8 cellular contexts compared by ENCODE assay signal in genomic region chr7:37352974-37353948, GRCh38.
DNase-seq lines count a peak whose midpoint lies in the region; ATAC-seq and TF ChIP-seq lines count a peak whose summit lies in the region.

No MANE protein-coding gene starts in this region.

- peak overlapping the region; percentile 92 for H3K4me3 Mint-ChIP-seq in effector memory CD8-positive, alpha-beta T cell
- no peak overlapping the region for H3K4me3 Mint-ChIP-seq in HFFc6

- ATAC-seq in GM21619 (IDR thresholded peaks at IDR 0.05; ENCODE audit: unreplicated experiment), result peak; percentile 52
- ATAC-seq in effector memory CD8-positive, alpha-beta T cell (replicated peaks), result peak; percentile 84

- peaks cover 7% of the 10 kb centered on the region for H3K36me3 Mint-ChIP-seq in effector memory CD8-positive, alpha-beta T cell (ENCODE audit: insufficient read depth)
- peaks cover 5% of the 10 kb centered on the region; the same call in 1 of the 2 replicates for H3K36me3 Mint-ChIP-seq in HFFc6 (ENCODE audit: low read depth)

- TF ChIP-seq CTCF in GM12874 (IDR thresholded peaks at IDR 0.05; ENCODE audit: insufficient read depth, low read depth, low read length) (peak; percentile 88), HFFc6 (IDR thresholded peaks at IDR 0.05) (no peak)

- peak overlapping the region; percentile 92 to 95 for H3K27ac Mint-ChIP-seq in effector memory CD8-positive, alpha-beta T cell
- H3K27ac Mint-ChIP-seq in HFFc6, result no peak overlapping the region

- in situ Hi-C loops in KBM-7 (cut with MboI; ENCODE audit: low pct_unique_long_range_greater_than_20kb, low sequenced_read_pairs), result no loop called here

- H3K9me3 Mint-ChIP-seq in effector memory CD8-positive, alpha-beta T cell, result no peaks in the 10 kb centered on the region
- peaks cover 59% of the 10 kb centered on the region for H3K9me3 Mint-ChIP-seq in HFFc6

- peaks cover 42 to 52% of the 10 kb centered on the region in 2 donors for H3K4me1 Mint-ChIP-seq in effector memory CD8-positive, alpha-beta T cell (ENCODE audit: low read depth in 2 of 2)
- H3K4me1 Mint-ChIP-seq in HFFc6 (ENCODE audit: low read depth), result no peaks in the 10 kb centered on the region

- DNase-seq in KBM-7 (peak; percentile 87), HFFc6 (no peak), MV-4-11 (lab: John Stamatoyannopoulos, UW) (no peak)
- DNase-seq in activated CD4-positive, CD25-positive, alpha-beta regulatory T cell treated with anti-CD3 and anti-CD28 coated beads, Interleukin-2, amount 50 U/mL, for 72 hours, result peak; percentile 58
- DNase-seq in effector memory CD8-positive, alpha-beta T cell, result peak; percentile 55 to 67 (median 57)
- peak; percentile 58 for DNase-seq in stimulated activated CD4-positive, alpha-beta T cell treated with anti-CD3 and anti-CD28 coated beads, Interleukin-12 subunit alpha, Interleukin-12 subunit beta, amount 100 ng/mL, for 4 hours

- no peaks in the 10 kb centered on the region for H3K27me3 Mint-ChIP-seq in effector memory CD8-positive, alpha-beta T cell
- H3K27me3 Mint-ChIP-seq in HFFc6 (ENCODE audit: insufficient read depth), result no peaks in the 10 kb centered on the region; the same call in 1 of the 2 replicates

Comparison
In these comparisons a context has a peak if more than half of its experiments do, and no peak if none do; other contexts are left out.
1. DNase-seq: peak in KBM-7 (single experiment), activated CD4-positive, CD25-positive, alpha-beta regulatory T cell treated with anti-CD3 and anti-CD28 coated beads, Interleukin-2, amount 50 U/mL, for 72 hours (single experiment), effector memory CD8-positive, alpha-beta T cell (3 of 3) and stimulated activated CD4-positive, alpha-beta T cell treated with anti-CD3 and anti-CD28 coated beads, Interleukin-12 subunit alpha, Interleukin-12 subunit beta, amount 100 ng/mL, for 4 hours (single experiment); none in HFFc6 (single experiment) and MV-4-11 (single experiment).